In genomic region chr12:64105026-64105425, GRCh38 we compare ENCODE assay signal across 19 cellular contexts.
"Had no signal": no experiment of that assay in that cellular context is flagged by ENCODE, and none has a peak within 500 bp of the region (broad histone marks: within the 10 kb centered on the region; RNA-seq: fewer than 3 reads in every experiment).

No MANE protein-coding gene starts in this region.

- H3K27ac ChIP-seq: ascending aorta, brain microvascular endothelial cell, heart right ventricle, WERI-Rb-1 had no signal

- DNase-seq: activated CD4-positive, alpha-beta T cell treated with anti-CD3 and anti-CD28 coated beads for 1 hour; activated T-cell treated with anti-CD3 and anti-CD28 coated beads, Interleukin-2, amount 50 U/mL, for 24 hours; brain microvascular endothelial cell; effector memory CD4-positive, alpha-beta T cell; heart right ventricle; naive B cell; occipital lobe; posterior cingulate gyrus; retina; stimulated activated CD4-positive, alpha-beta T cell treated with anti-CD3 and anti-CD28 coated beads, Interleukin-4, amount 100 ng/mL, for 24 hours; stimulated activated naive CD4-positive, alpha-beta T cell treated with Interleukin-2 at 50 U/mL for 16 hours; T-helper 1 cell; WERI-Rb-1 had no signal

- H3K9me3 Mint-ChIP-seq: activated naive CD4-positive, alpha-beta T cell treated with anti-CD3 and anti-CD28 coated beads, Interleukin-2, amount 50 U/mL, for 72 hours; activated T-cell treated with anti-CD3 and anti-CD28 coated beads, Interleukin-2, amount 50 U/mL, for 24 hours; activated T-helper 17 cell treated with anti-CD3 and anti-CD28 coated beads, Interleukin-2, amount 50 U/mL, for 72 hours; central memory CD8-positive, alpha-beta T cell; neural crest cell had no signal

- H3K4me1 ChIP-seq: ascending aorta had no signal

- H3K27ac Mint-ChIP-seq: activated naive CD4-positive, alpha-beta T cell treated with anti-CD3 and anti-CD28 coated beads, Interleukin-2, amount 50 U/mL, for 72 hours; activated T-cell treated with anti-CD3 and anti-CD28 coated beads, Interleukin-2, amount 50 U/mL, for 24 hours; activated T-helper 17 cell treated with anti-CD3 and anti-CD28 coated beads, Interleukin-2, amount 50 U/mL, for 72 hours; naive B cell had no signal

- H3K36me3 ChIP-seq: WERI-Rb-1 had no signal

- H3K27me3 ChIP-seq: ascending aorta, brain microvascular endothelial cell, heart right ventricle had no signal

- H3K4me3 ChIP-seq: ascending aorta, heart right ventricle had no signal

- ATAC-seq: activated naive CD4-positive, alpha-beta T cell treated with anti-CD3 and anti-CD28 coated beads, Interleukin-2, amount 50 U/mL, for 72 hours; activated T-helper 17 cell treated with anti-CD3 and anti-CD28 coated beads, Interleukin-2, amount 50 U/mL, for 72 hours; heart right ventricle; left colon had no signal

- H3K4me1 Mint-ChIP-seq: activated T-helper 17 cell treated with anti-CD3 and anti-CD28 coated beads, Interleukin-2, amount 50 U/mL, for 72 hours; central memory CD8-positive, alpha-beta T cell; naive B cell; neural crest cell had no signal

- H3K36me3 Mint-ChIP-seq: activated naive CD4-positive, alpha-beta T cell treated with anti-CD3 and anti-CD28 coated beads, Interleukin-2, amount 50 U/mL, for 72 hours; naive B cell had no signal

- H3K9me3 ChIP-seq: ascending aorta, heart right ventricle had no signal

- H3K4me3 Mint-ChIP-seq: activated T-cell treated with anti-CD3 and anti-CD28 coated beads, Interleukin-2, amount 50 U/mL, for 24 hours; activated T-helper 17 cell treated with anti-CD3 and anti-CD28 coated beads, Interleukin-2, amount 50 U/mL, for 72 hours; central memory CD8-positive, alpha-beta T cell; naive B cell; neural crest cell had no signal
